Comparison of ENCODE assay signal across 20 cellular contexts in genomic region chr5:101102506-101102905, GRCh38.
A peak's percentile ranks its signal among the peaks of the same experiment; 100 is the strongest.
DNase-seq lines count a peak whose midpoint lies in the region; ATAC-seq, FAIRE-seq and TF ChIP-seq lines count a peak whose summit lies in the region.
"Had no signal": no experiment of that assay in that cellular context is flagged by ENCODE, and none has a peak within 500 bp of the region (broad histone marks: within the 10 kb centered on the region; RNA-seq: fewer than 3 reads in every experiment).

No MANE protein-coding gene starts in this region.

- H3K27me3 ChIP-seq in HepG2 (ENCODE audit: control insufficient read depth in 1 of 2, insufficient read depth in 2 of 2, low read length in 2 of 2) (no peaks in the 10 kb centered on the region; a peak in 1 of 5 replicates), right lobe of liver (no peaks in the 10 kb centered on the region), hepatocyte (no peaks in the 10 kb centered on the region)
- H3K27me3 ChIP-seq: spleen had no signal

- intact Hi-C loops in HepG2 (cut with micrococcal nuclease; ENCODE audit: unreplicated experiment), result no loop called here
- intact Hi-C loops in right lobe of liver (cut with DNase I), result no loop called here

- H3K4me2 ChIP-seq in HepG2 (ENCODE audit: low read depth, low read length), result no peak overlapping the region
- no peak overlapping the region for H3K4me2 ChIP-seq in hepatocyte

- in situ Hi-C loops in HepG2 (cut with HindIII; ENCODE audit: extremely low pct_ligation_motif_present, low pct_unique_long_range_greater_than_20kb), result no loop called here

- no peak; the same call in 2 of the 3 replicates for ATAC-seq in HepG2
- ATAC-seq in right lobe of liver, result no peak
- ATAC-seq: left cardiac atrium, psoas muscle had no signal

- TF ChIP-seq EP300 in HepG2 (IDR thresholded peaks at IDR 0.05; ENCODE audit: low read depth in 2 of 2, low read length in 2 of 2) (no peak), HepG2 (CRISPR knock-in tag; IDR thresholded peaks at IDR 0.05; ENCODE audit: borderline replicate concordance) (no peak)

- no peaks in the 10 kb centered on the region for H4K20me1 ChIP-seq in HepG2 (ENCODE audit: insufficient read depth, low read length)
- H4K20me1 ChIP-seq in hepatocyte (ENCODE audit: insufficient read depth, poor library complexity, severe bottlenecking), result no peaks in the 10 kb centered on the region

- POLR2A ChIA-PET in HepG2 (lab: Yijun Ruan, JAX), result no interaction called here

- TF ChIP-seq CTCF in HepG2 (CRISPR knock-in tag; IDR thresholded peaks at IDR 0.05) (no peak), right lobe of liver (IDR thresholded peaks at IDR 0.05) (no peak), hepatocyte (IDR thresholded peaks at IDR 0.05; ENCODE audit: poor library complexity) (no peak)

- H3K4me1 ChIP-seq in HepG2 (ENCODE audit: insufficient read depth, low read length), result no peaks in the 10 kb centered on the region
- no peaks in the 10 kb centered on the region for H3K4me1 ChIP-seq in right lobe of liver
- H3K4me1 ChIP-seq in hepatocyte (ENCODE audit: insufficient read depth), result no peaks in the 10 kb centered on the region
- H3K4me1 ChIP-seq: psoas muscle, spleen had no signal

- no TSS peak for BruUV-seq in HepG2 (replicated peaks; lab: Mats Ljungman, UMichigan)

- H3K27ac ChIP-seq in HepG2 (ENCODE audit: extremely low read length, insufficient read depth, low read length) (no peak overlapping the region), right lobe of liver (no peak overlapping the region), hepatocyte (no peak overlapping the region)
- H3K27ac ChIP-seq: psoas muscle, spleen had no signal

- no peaks in the 10 kb centered on the region for H3K79me2 ChIP-seq in HepG2 (ENCODE audit: insufficient read depth, low read length)
- no peaks in the 10 kb centered on the region for H3K79me2 ChIP-seq in hepatocyte

- H3K36me3 ChIP-seq in HepG2 (replicated peaks in 1 of 2; ENCODE audit: control insufficient read depth in 1 of 2, insufficient read depth in 2 of 2, low read length in 2 of 2) (no peaks in the 10 kb centered on the region), right lobe of liver (no peaks in the 10 kb centered on the region), hepatocyte (replicated peaks; ENCODE audit: insufficient read depth, low read depth) (no peaks in the 10 kb centered on the region)
- H3K36me3 ChIP-seq: spleen had no signal

- H3K9me3 ChIP-seq in HepG2 (ENCODE audit: low read length), result no peaks in the 10 kb centered on the region
- H3K9me3 ChIP-seq in right lobe of liver, result no peaks in the 10 kb centered on the region
- H3K9me3 ChIP-seq in hepatocyte (ENCODE audit: low read depth), result no peaks in the 10 kb centered on the region
- H3K9me3 ChIP-seq: psoas muscle, spleen had no signal

- no peak for FAIRE-seq in HepG2 (lab: Jason Lieb, UNC)

- DNase-seq in HepG2 (ENCODE audit: low spot score) (peak; percentile 25), right lobe of liver (no peak), RKO (ENCODE audit: low spot score) (peak; percentile 52), hepatocyte (ENCODE audit: low spot score) (peak; percentile 16), HCEC 1CT (no peak), H4 (ENCODE audit: low spot score) (no peak), inferior parietal cortex (ENCODE audit: extremely low spot score) (no peak), NCI-H1105 treated with DMSO at 0.1 percent for 48 hours (lab: John Stamatoyannopoulos, UW) (no peak)
- DNase-seq: activated CD4-positive, alpha-beta T cell treated with anti-CD3 and anti-CD28 coated beads, Interleukin-2, amount 50 U/mL, for 1 hour; activated gamma-delta T cell treated with Interleukin-2 at 50 U/mL for 16 hours; cerebellar nuclear complex; DMS79 treated with DMSO at 0.1 percent for 48 hours; effector CD8-positive, alpha-beta T cell; left cardiac atrium; midbrain; NCI-H2081 treated with DMSO at 0.1 percent for 48 hours; NCI-H774; psoas muscle; RPMI8226; spleen had no signal

- CTCF ChIA-PET in HepG2 (lab: Yijun Ruan, JAX; ENCODE audit: low intra/inter-chr PET ratio, low total read pairs), result no interaction called here

- no peak overlapping the region for H3K9ac ChIP-seq in HepG2 (ENCODE audit: insufficient read depth, low read depth, low read length)

- no peak for TF ChIP-seq POLR2A in HepG2 (IDR thresholded peaks at IDR 0.05; ENCODE audit: insufficient read depth in 1 of 2, low read depth in 2 of 2, low read length in 2 of 2)
- TF ChIP-seq POLR2A in right lobe of liver (IDR thresholded peaks at IDR 0.05), result no peak

- H3K4me3 ChIP-seq in HepG2 (replicated peaks in 1 of 3; ENCODE audit: insufficient read depth in 1 of 3, low read depth in 2 of 3, low read length in 3 of 3), result no peak overlapping the region
- H3K4me3 ChIP-seq in right lobe of liver, result no peak overlapping the region
- H3K4me3 ChIP-seq in hepatocyte, result no peak overlapping the region
- H3K4me3 ChIP-seq: psoas muscle, spleen had no signal

- no peak overlapping the region for H2AFZ ChIP-seq in HepG2 (ENCODE audit: low read length)
- H2AFZ ChIP-seq in hepatocyte, result no peak overlapping the region

- no peak for TF ChIP-seq RAD21 in HepG2 (CRISPR knock-in tag; IDR thresholded peaks at IDR 0.05)

- no peaks in the 10 kb centered on the region for H3K9me2 ChIP-seq in hepatocyte (replicated peaks; ENCODE audit: insufficient read depth)

TF ChIP-seq in HepG2, 621 proteins besides CTCF, POLR2A, EP300 and RAD21:
- TF ChIP-seq MXD4 (CRISPR knock-in tag; IDR thresholded peaks at IDR 0.05), result no peak
- no peak for TF ChIP-seq ZNF879 (CRISPR knock-in tag; IDR thresholded peaks at IDR 0.05)
- TF ChIP-seq TCF7 (IDR thresholded peaks at IDR 0.05; ENCODE audit: low read depth), result 0 out of 2 replicates have a peak, but pooled peaks have one; percentile 22
- TF ChIP-seq REL (CRISPR knock-in tag; conservative IDR thresholded peaks at IDR 0.05), result no peak
- TF ChIP-seq SOX13 (IDR thresholded peaks at IDR 0.05), result no peak
- TF ChIP-seq SOX13 (CRISPR knock-in tag; conservative IDR thresholded peaks at IDR 0.05 in 1 of 2, IDR thresholded peaks at IDR 0.05 in 1 of 2), result no peak
- peak; percentile 73 for TF ChIP-seq FOSL2 (CRISPR knock-in tag; IDR thresholded peaks at IDR 0.05)
- no peak for TF ChIP-seq SP140L (CRISPR knock-in tag; IDR thresholded peaks at IDR 0.05; ENCODE audit: borderline replicate concordance)
- no peak for TF ChIP-seq TCF7L2 (IDR thresholded peaks at IDR 0.05; ENCODE audit: low read depth, low read length)
TF ChIP-seq in HepG2: peak in this region for 2.

Comparison
In these comparisons a context has a peak if more than half of its experiments do, and no peak if none do; other contexts are left out.
1. DNase-seq: peak in HepG2 (single experiment), RKO (single experiment) and hepatocyte (single experiment); none in right lobe of liver (0 of 3), HCEC 1CT (single experiment), H4 (single experiment), inferior parietal cortex (single experiment) and NCI-H1105 treated with DMSO at 0.1 percent for 48 hours (single experiment).